Comparison of ENCODE assay signal across 21 cellular contexts in genomic region chr16:1144476-1145382, GRCh38. TPM values are rescaled to one million over a fixed set of nuclear protein-coding genes. Genes with fewer than 3 reads are reported as not detected.
"Had no signal": no experiment of that assay in that cellular context is flagged by ENCODE, and none has a peak within 500 bp of the region (broad histone marks: within the 10 kb centered on the region; RNA-seq: fewer than 3 reads in every experiment).

No MANE protein-coding gene starts in this region.

- H3K4me1 Mint-ChIP-seq: immature natural killer cell, natural killer cell had no signal

- ATAC-seq: activated CD4-positive, CD25-positive, alpha-beta regulatory T cell treated with anti-CD3 and anti-CD28 coated beads, Interleukin-2, amount 50 U/mL, for 24 hours; activated naive CD4-positive, alpha-beta T cell treated with anti-CD3 and anti-CD28 coated beads, Interleukin-2, amount 50 U/mL, for 72 hours; left colon; natural killer cell had no signal

- H3K27me3 ChIP-seq: brain microvascular endothelial cell had no signal

- H3K27ac Mint-ChIP-seq: activated naive CD4-positive, alpha-beta T cell treated with anti-CD3 and anti-CD28 coated beads, Interleukin-2, amount 50 U/mL, for 72 hours; activated T-cell treated with anti-CD3 and anti-CD28 coated beads, Interleukin-2, amount 50 U/mL, for 24 hours; immature natural killer cell; natural killer cell had no signal

- H3K36me3 Mint-ChIP-seq: activated naive CD4-positive, alpha-beta T cell treated with anti-CD3 and anti-CD28 coated beads, Interleukin-2, amount 50 U/mL, for 72 hours; immature natural killer cell; natural killer cell had no signal

- H3K36me3 ChIP-seq: brain microvascular endothelial cell, esophagus muscularis mucosa had no signal

- H3K27ac ChIP-seq: brain microvascular endothelial cell, esophagus muscularis mucosa had no signal

- H3K4me1 ChIP-seq: esophagus muscularis mucosa had no signal

- H3K4me3 Mint-ChIP-seq: activated T-cell treated with anti-CD3 and anti-CD28 coated beads, Interleukin-2, amount 50 U/mL, for 24 hours; immature natural killer cell; natural killer cell had no signal

- FAIRE-seq: endometrium, urothelium cell line had no signal

- H3K9me3 ChIP-seq: esophagus muscularis mucosa had no signal

- H3K4me3 ChIP-seq: esophagus muscularis mucosa had no signal

- DNase-seq: activated effector memory CD4-positive, alpha-beta T cell treated with Interleukin-2 at 50 U/mL for 16 hours; activated T-cell treated with anti-CD3 and anti-CD28 coated beads, Interleukin-2, amount 50 U/mL, for 24 hours; amniotic stem cell; brain microvascular endothelial cell; cerebellar nuclear complex; immature natural killer cell; left colon; mammary epithelial cell; natural killer cell; stimulated activated CD4-positive, alpha-beta T cell treated with anti-CD3 and anti-CD28 coated beads, Interleukin-4, amount 100 ng/mL, for 24 hours had no signal

- H3K9me3 Mint-ChIP-seq: immature natural killer cell had no signal

RNA-seq across cellular contexts. Expression of gene CACNA1H, which starts 8.2 kb away (rescaled TPM):
- total RNA-seq: mammary epithelial cell had no signal

RNA-seq across cellular contexts. Expression of gene C1QTNF8, which starts 48.7 kb away (rescaled TPM):
- total RNA-seq: activated naive CD4-positive, alpha-beta T cell treated with anti-CD3 and anti-CD28 coated beads, Interleukin-2, amount 50 U/mL, for 72 hours; dermis microvascular lymphatic vessel endothelial cell; esophagus muscularis mucosa; fibroblast of villous mesenchyme; left colon; mammary epithelial cell; mucosa of gallbladder; natural killer cell; osteoblast; pulmonary artery endothelial cell; T-helper 2 cell treated with Interferon-gamma antibody and Interleukin-4, amounts not matched to agents 100 ng/mL and 5 ng/mL, for 36 hours had no signal
- polyA plus RNA-seq: immature natural killer cell, mammary epithelial cell had no signal
